Comparison of ENCODE assay signal across 8 cellular contexts in genomic region chr10:122878799-122879338, GRCh38. TPM values are rescaled to one million over a fixed set of nuclear protein-coding genes. Genes with fewer than 3 reads are reported as not detected.
DNase-seq lines count a peak whose midpoint lies in the region; ATAC-seq and TF ChIP-seq lines count a peak whose summit lies in the region.

No MANE protein-coding gene starts in this region.

- no peak for TF ChIP-seq POLR2A in heart left ventricle (IDR thresholded peaks at IDR 0.05)
- no peak for TF ChIP-seq POLR2A in spleen (IDR thresholded peaks at IDR 0.05)

- peaks cover 33% of the 10 kb centered on the region for H3K27me3 Mint-ChIP-seq in WTC11 (ENCODE audit: low read depth)

- intact Hi-C loops in heart left ventricle (cut with DNase I) = no loop called here
- intact Hi-C loops in spleen (cut with DNase I; ENCODE audit: low total_unique reads) = no loop called here

- H3K4me3 Mint-ChIP-seq in WTC11 = peak overlapping the region; percentile 77

- H3K27ac ChIP-seq in heart left ventricle (peak overlapping the region in 7 of 12 donors; percentile 14 to 60 (median 42)), spleen (peak overlapping the region in 7 of 8 donors; percentile 31 to 89 (median 80))

- DNase-seq in AG10803 (ENCODE audit: low read depth) = peak; percentile 25
- DNase-seq in WTC11 (ENCODE audit: low spot score) = no peak
- no peak for DNase-seq in heart left ventricle
- DNase-seq in spleen = peak; percentile 68
- no peak for DNase-seq in NCI-H2107 treated with DMSO at 0.1 percent for 48 hours (lab: John Stamatoyannopoulos, UW; ENCODE audit: unreplicated experiment)
- no peak for DNase-seq in activated CD4-positive, alpha-beta T cell treated with anti-CD3 and anti-CD28 coated beads, Interleukin-2, amount 50 U/mL, for 1 hour

- no peak overlapping the region for H3K27ac Mint-ChIP-seq in WTC11

- CTCF ChIA-PET in WTC11 (lab: Charles Lee) = no interaction called here

- ATAC-seq in GM18873 (IDR thresholded peaks at IDR 0.05; ENCODE audit: low FRiP score, unreplicated experiment) (peak; percentile 9), HG03469 (IDR thresholded peaks at IDR 0.05; ENCODE audit: unreplicated experiment) (peak; percentile 19), WTC11 (no peak), heart left ventricle (peak in 3 of 4 donors; percentile 18 to 36 (median 27))

- POLR2A ChIA-PET in WTC11 (lab: Charles Lee) = no interaction called here

- no peaks in the 10 kb centered on the region for H3K9me3 Mint-ChIP-seq in WTC11

- peaks cover 0 to 8% (median 0%) of the 10 kb centered on the region in 9 donors for H3K27me3 ChIP-seq in heart left ventricle
- peaks cover 0 to 6% (median 0%) of the 10 kb centered on the region in 7 donors for H3K27me3 ChIP-seq in spleen (replicated peaks in 1 of 7)

- H3K4me3 ChIP-seq in AG10803 (ENCODE audit: low read length) (peak overlapping the region; percentile 92), heart left ventricle (peak overlapping the region; percentile 37 to 76 (median 61)), spleen (peak overlapping the region; percentile 53 to 91 (median 61))

- 39 to 48% (median 47%) methylated on average over 14 of the region's 14 CpGs for WGBS in heart left ventricle, 4 donors
- WGBS in spleen, 5 donors = 48 to 59% (median 53%) methylated on average over 14 of the region's 14 CpGs

- H3K4me1 ChIP-seq in heart left ventricle (peaks cover 0 to 15% (median 6%) of the 10 kb centered on the region in 12 donors), spleen (peaks cover 0 to 48% (median 27%) of the 10 kb centered on the region in 6 donors)

- peaks cover 65% of the 10 kb centered on the region for H3K4me1 Mint-ChIP-seq in WTC11

- H3K9me3 ChIP-seq in heart left ventricle = no peaks in the 10 kb centered on the region
- no peaks in the 10 kb centered on the region for H3K9me3 ChIP-seq in spleen

- H3K36me3 Mint-ChIP-seq in WTC11 = peaks cover 13% of the 10 kb centered on the region

- H3K36me3 ChIP-seq in heart left ventricle = no peaks in the 10 kb centered on the region
- no peaks in the 10 kb centered on the region for H3K36me3 ChIP-seq in spleen

- no peak for TF ChIP-seq CTCF in AG10803 (conservative IDR thresholded peaks at IDR 0.05; ENCODE audit: low read length)
- TF ChIP-seq CTCF in WTC11 (IDR thresholded peaks at IDR 0.05) = no peak
- no peak for TF ChIP-seq CTCF in heart left ventricle (IDR thresholded peaks at IDR 0.05)
- TF ChIP-seq CTCF in spleen (IDR thresholded peaks at IDR 0.05 in 8 of 11, conservative IDR thresholded peaks at IDR 0.05 in 3 of 11) = no peak

TF ChIP-seq in WTC11, 78 proteins besides CTCF, POLR2A, EP300 and RAD21:
- TF ChIP-seq SMAD4 (CRISPR knock-in tag; IDR thresholded peaks at IDR 0.05) (0 out of 2 replicates have a peak, but pooled peaks have one; percentile 30), JUN (CRISPR knock-in tag; IDR thresholded peaks at IDR 0.05) (0 out of 2 replicates have a peak, but pooled peaks have one; percentile 45), MXD4 (CRISPR knock-in tag; IDR thresholded peaks at IDR 0.05; ENCODE audit: borderline replicate concordance) (no peak), TEAD4 (CRISPR knock-in tag; IDR thresholded peaks at IDR 0.05) (0 out of 2 replicates have a peak, but pooled peaks have one; percentile 32)
TF ChIP-seq in WTC11: peak in this region for 3.

RNA-seq across cellular contexts. Expression of gene FAM24B, which starts 0.5 kb away (rescaled TPM):
- total RNA-seq in WTC11 (2021) = 3.7 to 5.3 TPM (median 4.7 TPM) in 3 replicates
- 1 to 10 TPM in 3 of 9 donors, under 1 TPM in 2, not detected in 4; 0.74 to 2.9 (median 1.1) TPM for total RNA-seq in heart left ventricle
- under 1 TPM; 0.49 to 0.53 TPM for polyA plus RNA-seq in heart left ventricle
- 1 to 10 TPM; 2.8 to 8.5 (median 6.0) TPM for total RNA-seq in spleen
- polyA plus RNA-seq in spleen = 1 to 10 TPM; 5.2 to 8.2 (median 5.4) TPM

RNA-seq across cellular contexts. Expression of gene FAM24A, which starts 31.5 kb away (rescaled TPM):
- total RNA-seq in WTC11 (2021) (not detected in 3 replicates), heart left ventricle (not detected), spleen (not detected)
- polyA plus RNA-seq in heart left ventricle (not detected), spleen (not detected)

RNA-seq across cellular contexts. Expression of gene CUZD1, which starts 33.2 kb away (rescaled TPM):
- total RNA-seq in WTC11 (2021) = 3.5 to 4.4 TPM (median 3.8 TPM) in 3 replicates
- total RNA-seq in heart left ventricle = under 1 TPM in 7 of 9 donors, not detected in 2; 0.15 to 0.84 (median 0.19) TPM
- under 1 TPM; 0.11 to 0.17 TPM for polyA plus RNA-seq in heart left ventricle
- 1 to 10 TPM; 1.2 to 2.5 (median 1.8) TPM for total RNA-seq in spleen
- polyA plus RNA-seq in spleen = 1 to 10 TPM; 1.1 to 2.4 (median 1.9) TPM

Comparison
In these comparisons a context has a peak if more than half of its experiments do, and no peak if none do; other contexts are left out.
1. DNase-seq: peak in AG10803 (single experiment) and spleen (single experiment); none in WTC11 (single experiment), heart left ventricle (0 of 5), NCI-H2107 treated with DMSO at 0.1 percent for 48 hours (single experiment) and activated CD4-positive, alpha-beta T cell treated with anti-CD3 and anti-CD28 coated beads, Interleukin-2, amount 50 U/mL, for 1 hour (single experiment).
2. Peak in every context shown above with its lines, with median percentiles within 50 percentile points of each other: H3K4me3 ChIP-seq.